In genomic region chr14:59130472-59130871, GRCh38 we compare ENCODE assay signal across 13 cellular contexts.
"Had no signal": no experiment of that assay in that cellular context is flagged by ENCODE, and none has a peak within 500 bp of the region (broad histone marks: within the 10 kb centered on the region; RNA-seq: fewer than 3 reads in every experiment).

No MANE protein-coding gene starts in this region.

- DNase-seq: activated CD4-positive, alpha-beta T cell treated with anti-CD3 and anti-CD28 coated beads, Interleukin-2, amount 50 U/mL, for 1 hour; activated naive CD8-positive, alpha-beta T cell treated with anti-CD3 and anti-CD28 coated beads for 36 hours; brain microvascular endothelial cell; cerebellar nuclear complex; dermis blood vessel endothelial cell; effector memory CD8-positive, alpha-beta T cell; foreskin melanocyte; immature natural killer cell; ovary; stimulated activated CD4-positive, alpha-beta T cell treated with anti-CD3 and anti-CD28 coated beads, Interleukin-2, amount 100 ng/mL, for 48 hours had no signal

- H3K36me3 ChIP-seq: brain microvascular endothelial cell, ovary had no signal

- H3K4me3 ChIP-seq: lung, ovary had no signal

- H3K27ac ChIP-seq: brain microvascular endothelial cell, epithelial cell of prostate, ovary had no signal

- H3K9me3 ChIP-seq: ovary had no signal

- H3K27me3 ChIP-seq: brain microvascular endothelial cell, ovary had no signal

- ATAC-seq: effector memory CD8-positive, alpha-beta T cell; stimulated activated memory B cell treated with anti-CD40 and anti-IgM and Interleukin-4, amounts not matched to agents 10 μg/mL and 1 μg/mL and 100 μg/mL, for 72 hours had no signal
